ENCODE assay signal across 20 cellular contexts in the genomic region with DNA sequence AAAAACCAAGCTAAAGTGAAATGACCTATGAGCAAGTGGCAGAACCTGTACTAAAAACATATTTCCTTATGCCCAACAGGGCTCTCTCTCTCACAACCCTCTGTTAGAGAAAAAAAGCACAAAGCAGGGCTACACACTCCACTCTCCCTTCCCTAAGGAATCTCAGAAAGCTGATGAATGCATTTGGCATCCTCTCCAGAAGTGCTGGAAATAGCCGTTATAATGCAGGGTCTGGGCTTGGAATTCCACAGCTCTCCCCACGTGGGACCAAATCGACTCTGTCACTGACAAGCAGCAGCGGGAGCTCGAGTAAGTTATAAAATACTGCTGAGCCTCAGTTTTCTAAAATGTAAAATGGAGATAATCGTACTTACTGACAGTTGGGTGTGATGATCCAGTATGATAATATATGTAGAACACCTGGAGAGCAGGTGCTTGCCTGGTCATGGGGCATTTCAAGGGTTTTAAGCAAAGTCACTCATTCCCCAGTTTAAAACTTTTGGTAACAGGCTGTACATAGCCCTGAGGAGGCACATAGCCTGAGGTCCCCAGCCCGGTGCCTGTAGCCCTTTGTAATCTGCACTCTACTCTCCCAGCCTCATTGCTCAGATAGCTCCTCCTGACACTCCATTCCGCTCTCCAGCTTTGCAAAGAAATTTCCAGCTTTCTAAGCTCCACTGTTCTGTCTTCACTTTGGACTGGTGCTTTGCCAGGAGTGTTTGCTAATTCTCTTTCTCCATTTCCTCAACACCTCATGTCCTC.
DNase-seq lines count a peak whose midpoint lies in the region; ATAC-seq, FAIRE-seq and TF ChIP-seq lines count a peak whose summit lies in the region.
"Had no signal": no experiment of that assay in that cellular context is flagged by ENCODE, and none has a peak within 500 bp of the region (broad histone marks: within the 10 kb centered on the region; RNA-seq: fewer than 3 reads in every experiment).

No MANE protein-coding gene starts in this region.

- H3K27ac ChIP-seq in SK-N-SH (ENCODE audit: low read depth in 2 of 2, low read length in 1 of 2) (peak overlapping the region in 1 of 2 experiments; percentile 50; a peak in 1 of 4 replicates), left ventricle myocardium inferior (replicated peaks) (no peak overlapping the region), mesendoderm (ENCODE audit: low read depth, low read length) (peak overlapping the region; percentile 51)
- H3K27ac ChIP-seq: A549, thyroid gland had no signal

- POLR2A ChIA-PET in SK-N-SH (lab: Yijun Ruan, JAX): interaction anchor here (0.6 kb wide), 1 partner anchor 9 kb away, joined by 3 read pairs; no protein-coding TSS in a partner anchor

- H2BK15ac ChIP-seq in mesendoderm (replicated peaks; ENCODE audit: low read depth): peak overlapping the region; percentile 86

- no peak overlapping the region for H4K5ac ChIP-seq in mesendoderm (ENCODE audit: low read length)

- H3K9ac ChIP-seq in SK-N-SH: no peak overlapping the region
- no peak overlapping the region for H3K9ac ChIP-seq in mesendoderm (ENCODE audit: low read length)

- H3K23ac ChIP-seq in mesendoderm (ENCODE audit: low read length): no peak overlapping the region

- no peak for TF ChIP-seq RAD21 in SK-N-SH (IDR thresholded peaks at IDR 0.05; ENCODE audit: low read length)

- H3F3A ChIP-seq in SK-N-SH (replicated peaks; ENCODE audit: insufficient read depth): no peaks in the 10 kb centered on the region

- H3K4ac ChIP-seq in mesendoderm (ENCODE audit: low read depth, low read length): peak overlapping the region; percentile 90

- H3K36me3 ChIP-seq in SK-N-SH (replicated peaks in 1 of 2; ENCODE audit: control insufficient read depth in 1 of 2, insufficient read depth in 2 of 2, low read length in 1 of 2) (no peaks in the 10 kb centered on the region), left ventricle myocardium inferior (no peaks in the 10 kb centered on the region), mesendoderm (ENCODE audit: control insufficient read depth, insufficient read depth, low read length) (no peaks in the 10 kb centered on the region)
- H3K36me3 ChIP-seq: thyroid gland had no signal

- DNase-seq in AG09309 (ENCODE audit: low read depth) (peak; percentile 1), SK-N-SH (no peak), left ventricle myocardium inferior (no peak), mesendoderm (peak; percentile 95), GM12891 (ENCODE audit: insufficient read length, low spot score) (no peak), posterior vena cava (ENCODE audit: low spot score) (no peak), activated gamma-delta T cell treated with Interleukin-2 at 50 U/mL for 16 hours (no peak)
- DNase-seq: activated CD4-positive, alpha-beta T cell treated with anti-CD3 and anti-CD28 coated beads for 36 hours; Caco-2; caudate nucleus; KBM-7; left colon; natural killer cell; NCI-H1105 treated with DMSO at 0.1 percent for 48 hours; stimulated activated CD4-positive, alpha-beta T cell treated with anti-CD3 and anti-CD28 coated beads, Interleukin-2, amount 100 ng/mL, for 24 hours; thyroid gland had no signal

- CTCF ChIA-PET in SK-N-SH (lab: Yijun Ruan, JAX): interaction anchor here (1.1 kb wide), 1 partner anchor 21 kb away, joined by 4 read pairs; no protein-coding TSS in a partner anchor

- no peak overlapping the region for H2AFZ ChIP-seq in SK-N-SH (ENCODE audit: low read depth)

- TF ChIP-seq CTCF in AG09309 (IDR thresholded peaks at IDR 0.05; ENCODE audit: control insufficient read depth, insufficient read depth, low read depth, low read length, missing control alignments): no peak
- no peak for TF ChIP-seq CTCF in SK-N-SH (IDR thresholded peaks at IDR 0.05)
- no peak for TF ChIP-seq CTCF in left ventricle myocardium inferior (IDR thresholded peaks at IDR 0.05; ENCODE audit: borderline replicate concordance)

- H3K4me1 ChIP-seq in SK-N-SH (ENCODE audit: control insufficient read depth in 1 of 2, insufficient read depth in 2 of 2, low read depth in 1 of 2, low read length in 1 of 2) (no peaks in the 10 kb centered on the region; a peak in 1 of 4 replicates), left ventricle myocardium inferior (peaks cover 18% of the 10 kb centered on the region), mesendoderm (ENCODE audit: control insufficient read depth, low read depth, low read length) (peaks cover 31% of the 10 kb centered on the region)
- H3K4me1 ChIP-seq: A549, Caco-2, thyroid gland had no signal

- peak overlapping the region; percentile 33 for H2AK5ac ChIP-seq in mesendoderm (ENCODE audit: low read length)

- ATAC-seq in HG02642 (IDR thresholded peaks at IDR 0.05; ENCODE audit: poor library complexity, unreplicated experiment): no peak
- ATAC-seq: A549; activated CD4-positive, alpha-beta T cell treated with anti-CD3 and anti-CD28 coated beads for 36 hours; activated naive CD4-positive, alpha-beta T cell treated with anti-CD3 and anti-CD28 coated beads, Interleukin-2, amount 50 U/mL, for 72 hours; left colon; natural killer cell had no signal

- no peaks in the 10 kb centered on the region for H3K79me1 ChIP-seq in mesendoderm (ENCODE audit: low read length)

- H3K18ac ChIP-seq in mesendoderm (ENCODE audit: low read length): peak overlapping the region; percentile 82

- TF ChIP-seq EP300 in SK-N-SH (IDR thresholded peaks at IDR 0.05; ENCODE audit: borderline replicate concordance in 1 of 2, low read depth in 1 of 2, low read length in 1 of 2): no peak

- H2BK5ac ChIP-seq in mesendoderm (ENCODE audit: low read length): peak overlapping the region; percentile 10

- H4K20me1 ChIP-seq in SK-N-SH (ENCODE audit: insufficient read depth): no peaks in the 10 kb centered on the region

- WGBS in SK-N-SH (ENCODE audit: low lambda C conversion rate): 45% methylated on average over 8 of the region's 8 CpGs
- WGBS in mesendoderm (ENCODE audit: extremely low coverage, insufficient coverage, low lambda C conversion rate): no CpG with 5 or more reads among the region's 8 CpGs

- intact Hi-C loops in left ventricle myocardium inferior (cut with micrococcal nuclease) (no loop called here), posterior vena cava (cut with DNase I) (no loop called here)

- H3K9me2 ChIP-seq in SK-N-SH: no peaks in the 10 kb centered on the region

- H3K4me2 ChIP-seq in SK-N-SH: no peak overlapping the region
- no peak overlapping the region for H3K4me2 ChIP-seq in mesendoderm (ENCODE audit: low read length)
- H3K4me2 ChIP-seq: A549 had no signal

- H3K27me3 ChIP-seq in SK-N-SH (ENCODE audit: insufficient read depth) (no peaks in the 10 kb centered on the region), left ventricle myocardium inferior (ENCODE audit: low read depth) (no peaks in the 10 kb centered on the region), mesendoderm (ENCODE audit: insufficient read depth, low read length, poor library complexity) (no peaks in the 10 kb centered on the region)
- H3K27me3 ChIP-seq: thyroid gland had no signal

- peak overlapping the region; percentile 52 for H2BK120ac ChIP-seq in mesendoderm (ENCODE audit: low read depth, low read length)

- H3K4me3 ChIP-seq in AG09309 (ENCODE audit: control insufficient read depth, low read depth, low read length): no peak overlapping the region
- no peak overlapping the region for H3K4me3 ChIP-seq in SK-N-SH (ENCODE audit: low read depth in 2 of 2, low read length in 1 of 2)
- H3K4me3 ChIP-seq in left ventricle myocardium inferior: peak overlapping the region; percentile 15
- H3K4me3 ChIP-seq in mesendoderm (ENCODE audit: low read length): no peak overlapping the region
- H3K4me3 ChIP-seq: A549, thyroid gland had no signal

- no peak for TF ChIP-seq POLR2A in GM12891 (IDR thresholded peaks at IDR 0.05; ENCODE audit: low read depth, low read length)

- FAIRE-seq in GM12891 (lab: Jason Lieb, UNC): no peak
- FAIRE-seq: A549, frontal cortex had no signal

- no peak overlapping the region for H4K8ac ChIP-seq in mesendoderm (ENCODE audit: low read depth, low read length)

- H3K9me3 ChIP-seq in SK-N-SH (no peaks in the 10 kb centered on the region), left ventricle myocardium inferior (replicated peaks) (no peaks in the 10 kb centered on the region)
- H3K9me3 ChIP-seq: A549, Caco-2, thyroid gland had no signal

- no peaks in the 10 kb centered on the region for H3K79me2 ChIP-seq in SK-N-SH (ENCODE audit: insufficient read depth)
- no peaks in the 10 kb centered on the region for H3K79me2 ChIP-seq in mesendoderm (ENCODE audit: control insufficient read depth, insufficient read depth, low read length)

- H3K56ac ChIP-seq in mesendoderm (ENCODE audit: low read length): peak overlapping the region; percentile 80

TF ChIP-seq in SK-N-SH, 30 proteins besides CTCF, POLR2A, EP300 and RAD21:
- 0 out of 2 replicates have a peak, but pooled peaks have one; percentile 13 for TF ChIP-seq MEF2A (IDR thresholded peaks at IDR 0.05; ENCODE audit: borderline replicate concordance, low read depth)
- TF ChIP-seq, protein P1, sequence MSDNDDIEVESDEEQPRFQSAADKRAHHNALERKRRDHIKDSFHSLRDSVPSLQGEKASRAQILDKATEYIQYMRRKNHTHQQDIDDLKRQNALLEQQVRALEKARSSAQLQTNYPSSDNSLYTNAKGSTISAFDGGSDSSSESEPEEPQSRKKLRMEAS (IDR thresholded peaks at IDR 0.05; ENCODE audit: low read depth): peak; percentile 31; the same call in 1 of the 2 replicates
- TF ChIP-seq TCF12 (IDR thresholded peaks at IDR 0.05): peak; percentile 29; the same call in 1 of the 2 replicates
- TF ChIP-seq FOXM1 (IDR thresholded peaks at IDR 0.05; ENCODE audit: low read depth): no peak
- TF ChIP-seq RCOR1 (IDR thresholded peaks at IDR 0.05; ENCODE audit: low read length): no peak
- peak; percentile 29; the same call in 1 of the 2 replicates for TF ChIP-seq TEAD4 (IDR thresholded peaks at IDR 0.05; ENCODE audit: borderline replicate concordance, insufficient read depth)

TF ChIP-seq in GM12891, 5 proteins besides CTCF, POLR2A, EP300 and RAD21:
- TF ChIP-seq PAX5 (IDR thresholded peaks at IDR 0.05; ENCODE audit: insufficient read depth, low read length, severe bottlenecking) (no peak), POU2F2 (IDR thresholded peaks at IDR 0.05; ENCODE audit: low read depth, low read length) (no peak), TAF1 (IDR thresholded peaks at IDR 0.05; ENCODE audit: low read depth, low read length) (no peak), SPI1 (IDR thresholded peaks at IDR 0.05; ENCODE audit: low read depth, low read length) (no peak), POLR2AphosphoS5 (IDR thresholded peaks at IDR 0.05; ENCODE audit: low read depth, low read length) (no peak)

Comparison
In these comparisons a context has a peak if more than half of its experiments do, and no peak if none do; other contexts are left out.
1. DNase-seq: peak in AG09309 (single experiment) and mesendoderm (single experiment); none in SK-N-SH (single experiment), left ventricle myocardium inferior (single experiment), GM12891 (single experiment), posterior vena cava (single experiment) and activated gamma-delta T cell treated with Interleukin-2 at 50 U/mL for 16 hours (single experiment).